ENCODE assay signal across 1 cellular context in the genomic region with DNA sequence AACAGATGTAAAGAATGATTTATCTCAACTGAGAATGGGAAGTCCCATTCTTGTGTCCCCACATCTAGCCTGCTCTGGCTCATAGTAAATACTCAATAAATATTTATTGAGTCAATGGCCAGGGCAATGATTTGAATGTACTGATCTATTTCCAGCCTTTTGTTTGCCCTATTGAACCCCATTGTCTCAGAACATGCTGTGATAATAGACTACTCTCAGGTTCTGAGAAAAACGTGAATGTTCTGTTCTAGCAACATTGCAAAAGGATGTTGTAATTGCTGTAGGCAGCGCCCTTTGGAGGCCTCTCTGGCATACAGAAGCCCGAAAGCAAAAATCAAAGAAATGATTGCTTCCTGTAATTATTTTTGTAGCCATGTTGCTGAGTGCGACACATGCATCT.
TF ChIP-seq lines count a peak whose summit lies in the region.

No MANE protein-coding gene starts in this region.

TF ChIP-seq in GM23338, 12 proteins besides CTCF, POLR2A, EP300 and RAD21 (continued from another document):
- no peak for TF ChIP-seq POLR2AphosphoS5 (IDR thresholded peaks at IDR 0.05; ENCODE audit: low read depth)
- TF ChIP-seq ZNF462 (CRISPR knock-in tag; IDR thresholded peaks at IDR 0.05), result no peak
- TF ChIP-seq ETS1 (IDR thresholded peaks at IDR 0.05), result no peak
